Comparison of ENCODE assay signal across 21 cellular contexts in the genomic region with DNA sequence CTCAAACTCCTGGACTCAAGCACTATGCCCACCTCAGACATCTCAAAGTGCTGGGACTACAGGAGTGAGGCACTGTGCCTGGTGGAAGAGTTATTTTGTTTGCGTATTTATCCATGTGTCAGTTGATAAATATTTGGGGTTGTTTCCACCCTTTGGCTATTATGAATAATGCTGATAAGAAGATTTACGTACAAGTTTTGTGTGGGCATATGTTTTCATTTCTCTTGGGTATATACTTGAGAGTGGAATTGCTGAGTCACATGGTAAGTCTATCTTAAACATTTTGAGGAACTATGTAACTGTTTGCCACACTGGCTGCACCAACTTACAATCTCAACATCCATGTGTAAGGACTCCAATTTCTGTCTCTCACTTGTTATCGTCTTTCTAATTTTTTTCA.
DNase-seq lines count a peak whose midpoint lies in the region; ATAC-seq, FAIRE-seq and TF ChIP-seq lines count a peak whose summit lies in the region.
"Had no signal": no experiment of that assay in that cellular context is flagged by ENCODE, and none has a peak within 500 bp of the region (broad histone marks: within the 10 kb centered on the region; RNA-seq: fewer than 3 reads in every experiment).

No MANE protein-coding gene starts in this region.

- H3K9ac ChIP-seq in astrocyte (ENCODE audit: low read length) = no peak overlapping the region

- POLR2A ChIA-PET in OCI-LY7 (lab: Charles Lee) = interaction anchor here (0.6 to 0.7 kb wide), 3 partner anchors 133 to 1377 kb away, joined by 3 to 10 read pairs (median 4); no protein-coding TSS in a partner anchor

- peak; percentile 6 for DNase-seq in SIG-M5 treated with dmso at 0.1 percent for 504 hours (lab: John Stamatoyannopoulos, UW; ENCODE audit: unreplicated experiment)
- no peak for DNase-seq in SIG-M5 (lab: John Stamatoyannopoulos, UW)
- peak; percentile 17 for DNase-seq in OCI-LY7 (ENCODE audit: low spot score)
- DNase-seq in astrocyte (ENCODE audit: low read depth) = peak; percentile 4
- DNase-seq in small intestine = no peak
- no peak for DNase-seq in thyroid gland
- no peak for DNase-seq in activated CD4-positive, alpha-beta T cell treated with anti-CD3 and anti-CD28 coated beads, Interleukin-2, amount 50 U/mL, for 4 hours
- DNase-seq: 8988T; activated CD4-positive, alpha-beta T cell treated with anti-CD3 and anti-CD28 coated beads, Interleukin-2, amount 10 ng/mL, durations not matched to agents 7 days and 5 days; activated naive CD4-positive, alpha-beta T cell treated with anti-CD3 and anti-CD28 coated beads, Interleukin-2, amount 50 U/mL, for 16 hours; CD4-positive, CD25-positive, alpha-beta regulatory T cell; HCEC 1CT; naive thymus-derived CD8-positive, alpha-beta T cell; NCI-H146; SJCRH30; spleen; T-helper 9 cell; transverse colon had no signal

- no peak overlapping the region for H2AFZ ChIP-seq in OCI-LY7 (ENCODE audit: low read length)
- no peak overlapping the region for H2AFZ ChIP-seq in astrocyte (ENCODE audit: low read depth, low read length)

- CTCF ChIA-PET in OCI-LY7 (lab: Charles Lee; ENCODE audit: unreplicated experiment) = no interaction called here

- no peaks in the 10 kb centered on the region for H3K4me1 Mint-ChIP-seq in astrocyte (ENCODE audit: low read depth, unreplicated experiment)
- peaks cover 44% of the 10 kb centered on the region for H3K4me1 Mint-ChIP-seq in stimulated activated memory B cell treated with anti-CD40 and anti-IgM and Interleukin-4, amounts not matched to agents 10 μg/mL and 1 μg/mL and 100 μg/mL, for 72 hours
- H3K4me1 Mint-ChIP-seq: activated CD4-positive, alpha-beta T cell treated with anti-CD3 and anti-CD28 coated beads, Interleukin-2, amount 10 ng/mL, durations not matched to agents 7 days and 5 days had no signal

- H3K27me3 ChIP-seq in astrocyte (ENCODE audit: insufficient read depth, low read length) = no peaks in the 10 kb centered on the region
- H3K27me3 ChIP-seq in small intestine (ENCODE audit: control insufficient read depth in 2 of 2, insufficient read depth in 2 of 2, low read length in 2 of 2) = no peaks in the 10 kb centered on the region
- H3K27me3 ChIP-seq in thyroid gland = no peaks in the 10 kb centered on the region
- H3K27me3 ChIP-seq: SJCRH30, spleen, transverse colon had no signal

- peaks cover 2% of the 10 kb centered on the region for H3K9me3 Mint-ChIP-seq in astrocyte (ENCODE audit: unreplicated experiment)
- peaks cover 10% of the 10 kb centered on the region for H3K9me3 Mint-ChIP-seq in stimulated activated memory B cell treated with anti-CD40 and anti-IgM and Interleukin-4, amounts not matched to agents 10 μg/mL and 1 μg/mL and 100 μg/mL, for 72 hours
- H3K9me3 Mint-ChIP-seq: activated CD4-positive, alpha-beta T cell treated with anti-CD3 and anti-CD28 coated beads, Interleukin-2, amount 10 ng/mL, durations not matched to agents 7 days and 5 days; naive thymus-derived CD8-positive, alpha-beta T cell had no signal

- TF ChIP-seq POLR2A in thyroid gland (IDR thresholded peaks at IDR 0.05) = no peak

- peak; percentile 58 for FAIRE-seq in astrocyte (lab: Jason Lieb, UNC)
- no peak for FAIRE-seq in small intestine (lab: Jason Lieb, UNC)
- FAIRE-seq: islet of Langerhans had no signal

- H3K4me3 ChIP-seq in OCI-LY7 (ENCODE audit: low read depth, low read length, poor library complexity, severe bottlenecking) (no peak overlapping the region), astrocyte (ENCODE audit: insufficient read depth, low read depth, low read length) (no peak overlapping the region), small intestine (ENCODE audit: low read depth in 1 of 2, low read length in 2 of 2) (no peak overlapping the region), thyroid gland (replicated peaks in 1 of 3) (no peak overlapping the region)
- H3K4me3 ChIP-seq: SJCRH30, spleen, transverse colon had no signal

- BruUV-seq in OCI-LY7 (replicated peaks; lab: Mats Ljungman, UMichigan) = no TSS peak

- H3K4me1 ChIP-seq in OCI-LY7 (ENCODE audit: insufficient read depth, low read length, poor library complexity, severe bottlenecking) = peaks cover 17% of the 10 kb centered on the region
- H3K4me1 ChIP-seq in astrocyte (ENCODE audit: insufficient read depth, low read length) = no peaks in the 10 kb centered on the region
- no peaks in the 10 kb centered on the region for H3K4me1 ChIP-seq in small intestine (ENCODE audit: control insufficient read depth in 2 of 2, insufficient read depth in 1 of 2, low read depth in 1 of 2, low read length in 1 of 2)
- H3K4me1 ChIP-seq in thyroid gland = no peaks in the 10 kb centered on the region
- H3K4me1 ChIP-seq: SJCRH30, transverse colon had no signal

- no peaks in the 10 kb centered on the region for H3K9me2 ChIP-seq in OCI-LY7 (ENCODE audit: insufficient read depth, low read length)

- H3K4me2 ChIP-seq in OCI-LY7 (ENCODE audit: low read length) = no peak overlapping the region
- no peak overlapping the region for H3K4me2 ChIP-seq in astrocyte (ENCODE audit: low read length)

- WGBS in small intestine, 3 donors = 93 to 95% (median 94%) methylated on average over 3 of the region's 3 CpGs
- WGBS in thyroid gland, 2 donors = 94 to 99% methylated on average over 3 of the region's 3 CpGs

- H3K27ac Mint-ChIP-seq in astrocyte (ENCODE audit: unreplicated experiment) = no peak overlapping the region
- peak overlapping the region; percentile 62 for H3K27ac Mint-ChIP-seq in stimulated activated memory B cell treated with anti-CD40 and anti-IgM and Interleukin-4, amounts not matched to agents 10 μg/mL and 1 μg/mL and 100 μg/mL, for 72 hours
- H3K27ac Mint-ChIP-seq: activated CD4-positive, alpha-beta T cell treated with anti-CD3 and anti-CD28 coated beads, Interleukin-2, amount 10 ng/mL, durations not matched to agents 7 days and 5 days; CD4-positive, CD25-positive, alpha-beta regulatory T cell; naive thymus-derived CD8-positive, alpha-beta T cell; progenitor cell of endocrine pancreas had no signal

- H3K4me3 Mint-ChIP-seq in astrocyte (ENCODE audit: unreplicated experiment) = no peak overlapping the region
- H3K4me3 Mint-ChIP-seq in stimulated activated memory B cell treated with anti-CD40 and anti-IgM and Interleukin-4, amounts not matched to agents 10 μg/mL and 1 μg/mL and 100 μg/mL, for 72 hours = no peak overlapping the region
- H3K4me3 Mint-ChIP-seq: activated CD4-positive, alpha-beta T cell treated with anti-CD3 and anti-CD28 coated beads, Interleukin-2, amount 10 ng/mL, durations not matched to agents 7 days and 5 days; CD4-positive, CD25-positive, alpha-beta regulatory T cell; naive thymus-derived CD8-positive, alpha-beta T cell had no signal

- no peaks in the 10 kb centered on the region for H4K20me1 ChIP-seq in OCI-LY7 (ENCODE audit: insufficient read depth, low read length)
- no peaks in the 10 kb centered on the region for H4K20me1 ChIP-seq in astrocyte (ENCODE audit: insufficient read depth, low read length)

- H3K9me3 ChIP-seq in OCI-LY7 (ENCODE audit: low read length) = no peaks in the 10 kb centered on the region
- H3K9me3 ChIP-seq in astrocyte (ENCODE audit: insufficient read depth, low read depth, low read length) = no peaks in the 10 kb centered on the region
- no peaks in the 10 kb centered on the region for H3K9me3 ChIP-seq in small intestine (ENCODE audit: control insufficient read depth, low read depth)
- no peaks in the 10 kb centered on the region for H3K9me3 ChIP-seq in thyroid gland
- H3K9me3 ChIP-seq: SJCRH30, spleen, transverse colon had no signal

- intact Hi-C loops in OCI-LY7 (cut with micrococcal nuclease; ENCODE audit: unreplicated experiment) (loop anchor here (5.0 kb wide), 1 partner anchor 131 kb away; no protein-coding TSS in a partner anchor), thyroid gland (cut with DNase I) (no loop called here)

- H3K27ac ChIP-seq in OCI-LY7 (ENCODE audit: low read depth, low read length, poor library complexity, severe bottlenecking) (no peak overlapping the region), astrocyte (ENCODE audit: low read depth, low read length) (no peak overlapping the region), small intestine (ENCODE audit: low read depth in 1 of 2, low read length in 1 of 2) (no peak overlapping the region), thyroid gland (no peak overlapping the region)
- H3K27ac ChIP-seq: SJCRH30, spleen, transverse colon had no signal

- H3K27me3 Mint-ChIP-seq in astrocyte (ENCODE audit: low read depth, unreplicated experiment) = no peaks in the 10 kb centered on the region
- H3K27me3 Mint-ChIP-seq in stimulated activated memory B cell treated with anti-CD40 and anti-IgM and Interleukin-4, amounts not matched to agents 10 μg/mL and 1 μg/mL and 100 μg/mL, for 72 hours = no peaks in the 10 kb centered on the region
- H3K27me3 Mint-ChIP-seq: activated CD4-positive, alpha-beta T cell treated with anti-CD3 and anti-CD28 coated beads, Interleukin-2, amount 10 ng/mL, durations not matched to agents 7 days and 5 days; CD4-positive, CD25-positive, alpha-beta regulatory T cell; naive thymus-derived CD8-positive, alpha-beta T cell; progenitor cell of endocrine pancreas had no signal

- peaks cover 2% of the 10 kb centered on the region for H3K36me3 Mint-ChIP-seq in astrocyte (ENCODE audit: low read depth, unreplicated experiment)
- H3K36me3 Mint-ChIP-seq in stimulated activated memory B cell treated with anti-CD40 and anti-IgM and Interleukin-4, amounts not matched to agents 10 μg/mL and 1 μg/mL and 100 μg/mL, for 72 hours = peaks cover 34% of the 10 kb centered on the region

- no peak for TF ChIP-seq CTCF in OCI-LY7 (conservative IDR thresholded peaks at IDR 0.05; ENCODE audit: low read length)
- TF ChIP-seq CTCF in astrocyte (IDR thresholded peaks at IDR 0.05; ENCODE audit: insufficient read depth, low read depth, low read length) = no peak
- TF ChIP-seq CTCF in thyroid gland (IDR thresholded peaks at IDR 0.05) = no peak

- H3K79me2 ChIP-seq in OCI-LY7 (ENCODE audit: insufficient read depth, low read depth, low read length) = no peaks in the 10 kb centered on the region
- no peaks in the 10 kb centered on the region for H3K79me2 ChIP-seq in astrocyte (ENCODE audit: insufficient read depth, low read length)

- peak; percentile 64 for ATAC-seq in stimulated activated memory B cell treated with anti-CD40 and anti-IgM and Interleukin-4, amounts not matched to agents 10 μg/mL and 1 μg/mL and 100 μg/mL, for 72 hours
- ATAC-seq: naive thymus-derived CD8-positive, alpha-beta T cell had no signal

- H3K36me3 ChIP-seq in OCI-LY7 (ENCODE audit: insufficient read depth, low read length) (peaks cover 21% of the 10 kb centered on the region), astrocyte (ENCODE audit: insufficient read depth, low read length) (no peaks in the 10 kb centered on the region), small intestine (ENCODE audit: control insufficient read depth in 2 of 2, insufficient read depth in 2 of 2, low read length in 2 of 2) (peaks cover 0 to 3% of the 10 kb centered on the region in 2 donors), thyroid gland (no peaks in the 10 kb centered on the region)
- H3K36me3 ChIP-seq: transverse colon had no signal

Comparison
In these comparisons a context has a peak if more than half of its experiments do, and no peak if none do; other contexts are left out.
1. DNase-seq: peak in SIG-M5 treated with dmso at 0.1 percent for 504 hours (single experiment), OCI-LY7 (single experiment) and astrocyte (single experiment); none in SIG-M5 (single experiment), small intestine (single experiment), thyroid gland (0 of 2) and activated CD4-positive, alpha-beta T cell treated with anti-CD3 and anti-CD28 coated beads, Interleukin-2, amount 50 U/mL, for 4 hours (0 of 2).